17 cellular contexts compared by ENCODE assay signal in the genomic region with DNA sequence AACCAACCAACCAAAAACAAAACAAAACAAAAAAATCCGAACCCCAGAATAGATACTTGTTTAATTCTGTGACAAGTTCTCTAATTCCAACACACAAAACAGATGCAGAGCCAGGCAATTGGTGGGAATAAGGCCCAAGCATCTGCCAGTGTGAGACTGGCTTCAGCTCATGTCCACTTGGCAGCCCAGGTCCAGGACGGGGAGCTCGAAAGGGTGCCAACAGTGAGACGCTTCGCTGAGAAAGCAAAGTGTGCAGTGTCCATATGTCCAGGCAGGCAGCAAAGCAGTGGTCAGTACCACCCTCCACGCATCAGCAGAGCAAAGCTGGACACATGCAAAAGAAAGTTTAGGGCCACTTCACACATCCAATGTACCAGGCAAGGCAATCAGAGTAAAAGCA.
DNase-seq lines count a peak whose midpoint lies in the region; ATAC-seq lines count a peak whose summit lies in the region.
"Had no signal": no experiment of that assay in that cellular context is flagged by ENCODE, and none has a peak within 500 bp of the region (broad histone marks: within the 10 kb centered on the region; RNA-seq: fewer than 3 reads in every experiment).

No MANE protein-coding gene starts in this region.

- peaks cover 14% of the 10 kb centered on the region for H3K4me1 Mint-ChIP-seq in stimulated activated effector memory CD8-positive, alpha-beta T cell treated with anti-CD3 and anti-CD28 coated beads, Interleukin-12 subunit alpha, Interleukin-12 subunit beta, amount 100 ng/mL, for 72 hours
- H3K4me1 Mint-ChIP-seq in immature natural killer cell, result peaks cover 23 to 28% of the 10 kb centered on the region in 2 donors
- H3K4me1 Mint-ChIP-seq: B cell, GM23338, H9 had no signal

- DNase-seq in G401 (ENCODE audit: low spot score) (peak; percentile 70), cerebellar cortex (ENCODE audit: low spot score) (peak; percentile 63), left lobe of liver (ENCODE audit: low spot score) (no peak), left colon (no peak), immature natural killer cell (no peak)
- no peak for DNase-seq in stimulated activated effector memory CD8-positive, alpha-beta T cell treated with anti-CD3 and anti-CD28 coated beads, Interleukin-12 subunit alpha, Interleukin-12 subunit beta, amount 100 ng/mL, for 72 hours (ENCODE audit: low spot score in 2 of 2)
- DNase-seq: Caco-2; CD4-positive, CD25-positive, alpha-beta regulatory T cell; CD8-positive, alpha-beta T cell; DMS153; DND-41; GDM1; H9; HFFc6 had no signal

- H3K27ac Mint-ChIP-seq in stimulated activated effector memory CD8-positive, alpha-beta T cell treated with anti-CD3 and anti-CD28 coated beads, Interleukin-12 subunit alpha, Interleukin-12 subunit beta, amount 100 ng/mL, for 72 hours, result peak overlapping the region; percentile 24
- H3K27ac Mint-ChIP-seq in immature natural killer cell, result no peak overlapping the region
- H3K27ac Mint-ChIP-seq: B cell; CD4-positive, CD25-positive, alpha-beta regulatory T cell; CD8-positive, alpha-beta T cell; GM23338; H9; HFFc6 had no signal

- H3K4me3 Mint-ChIP-seq in stimulated activated effector memory CD8-positive, alpha-beta T cell treated with anti-CD3 and anti-CD28 coated beads, Interleukin-12 subunit alpha, Interleukin-12 subunit beta, amount 100 ng/mL, for 72 hours, result no peak overlapping the region
- H3K4me3 Mint-ChIP-seq in immature natural killer cell, result no peak overlapping the region
- H3K4me3 Mint-ChIP-seq: B cell; CD4-positive, CD25-positive, alpha-beta regulatory T cell; CD8-positive, alpha-beta T cell; GM23338; H9; HFFc6 had no signal

- H3K27me3 Mint-ChIP-seq in immature natural killer cell (ENCODE audit: low read depth in 3 of 3), result peaks cover 0 to 3% (median 2%) of the 10 kb centered on the region in 3 donors
- H3K27me3 Mint-ChIP-seq: B cell; CD4-positive, CD25-positive, alpha-beta regulatory T cell had no signal

- ATAC-seq in left lobe of liver (peak; percentile 34), HG02885 (IDR thresholded peaks at IDR 0.05; ENCODE audit: poor library complexity, unreplicated experiment) (no peak), left colon (no peak)
- no peak for ATAC-seq in stimulated activated effector memory CD8-positive, alpha-beta T cell treated with anti-CD3 and anti-CD28 coated beads, Interleukin-12 subunit alpha, Interleukin-12 subunit beta, amount 100 ng/mL, for 72 hours
- ATAC-seq: CD8-positive, alpha-beta T cell; GM23338 had no signal

- in situ Hi-C loops in G401 (cut with HindIII; ENCODE audit: low sequenced_read_pairs), result no loop called here

- intact Hi-C loops in left colon (cut with DNase I, micrococcal nuclease), result no loop called here

- H3K36me3 Mint-ChIP-seq in stimulated activated effector memory CD8-positive, alpha-beta T cell treated with anti-CD3 and anti-CD28 coated beads, Interleukin-12 subunit alpha, Interleukin-12 subunit beta, amount 100 ng/mL, for 72 hours, result peaks cover 2% of the 10 kb centered on the region
- peaks cover 12 to 36% (median 29%) of the 10 kb centered on the region in 3 donors for H3K36me3 Mint-ChIP-seq in immature natural killer cell

- H3K9me3 Mint-ChIP-seq in stimulated activated effector memory CD8-positive, alpha-beta T cell treated with anti-CD3 and anti-CD28 coated beads, Interleukin-12 subunit alpha, Interleukin-12 subunit beta, amount 100 ng/mL, for 72 hours, result no peaks in the 10 kb centered on the region
- peaks cover 0 to 2% (median 0%) of the 10 kb centered on the region in 6 donors for H3K9me3 Mint-ChIP-seq in immature natural killer cell
- H3K9me3 Mint-ChIP-seq: CD4-positive, CD25-positive, alpha-beta regulatory T cell; CD8-positive, alpha-beta T cell; GM23338; H9; HFFc6 had no signal

Comparison
In these comparisons a context has a peak if more than half of its experiments do, and no peak if none do; other contexts are left out.
1. DNase-seq: peak in G401 (single experiment) and cerebellar cortex (single experiment); none in left lobe of liver (single experiment), stimulated activated effector memory CD8-positive, alpha-beta T cell treated with anti-CD3 and anti-CD28 coated beads, Interleukin-12 subunit alpha, Interleukin-12 subunit beta, amount 100 ng/mL, for 72 hours (0 of 2), left colon (0 of 2) and immature natural killer cell (0 of 3).